9 cellular contexts compared by ENCODE assay signal in the genomic region with DNA sequence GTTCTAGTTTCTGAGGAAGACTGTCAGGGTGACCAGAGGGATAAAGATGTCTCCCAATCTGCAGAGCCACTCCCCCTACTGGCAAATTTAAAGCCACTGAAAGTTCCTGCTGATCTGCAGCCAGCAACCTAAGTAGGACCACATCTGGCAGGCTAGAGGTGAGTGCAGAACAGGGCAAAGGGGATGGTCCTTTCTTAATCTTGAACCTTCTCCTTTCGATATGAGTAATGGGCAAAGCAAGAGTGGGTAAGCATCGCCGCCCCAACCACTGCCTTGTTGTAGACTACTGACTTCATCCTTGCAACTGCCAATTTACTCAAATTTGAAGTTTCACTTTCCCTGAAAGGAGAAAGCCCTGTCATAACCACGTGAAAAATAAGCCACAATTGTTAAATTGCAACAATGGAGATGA. TPM values are rescaled to one million over a fixed set of nuclear protein-coding genes. Genes with fewer than 3 reads are reported as not detected.
DNase-seq lines count a peak whose midpoint lies in the region; ATAC-seq and TF ChIP-seq lines count a peak whose summit lies in the region.
"Had no signal": no experiment of that assay in that cellular context is flagged by ENCODE, and none has a peak within 500 bp of the region (broad histone marks: within the 10 kb centered on the region; RNA-seq: fewer than 3 reads in every experiment).

No MANE protein-coding gene starts in this region.

- H3K4me2 ChIP-seq in SU-DHL-6 (ENCODE audit: low read depth, low read length, poor library complexity, severe bottlenecking), result no peak overlapping the region

- no peaks in the 10 kb centered on the region for H3F3A ChIP-seq in SU-DHL-6 (ENCODE audit: insufficient read depth)

- no peak overlapping the region for H3K4me3 Mint-ChIP-seq in Calu3 (ENCODE audit: low read depth, unreplicated experiment)

- no peaks in the 10 kb centered on the region for H4K20me1 ChIP-seq in SU-DHL-6 (ENCODE audit: low read depth, low read length)

- no peak overlapping the region for H2AFZ ChIP-seq in SU-DHL-6 (ENCODE audit: low read depth, low read length, severe bottlenecking)

- H3K79me2 ChIP-seq in SU-DHL-6 (ENCODE audit: insufficient read depth, low read length), result no peaks in the 10 kb centered on the region

- peaks cover 29% of the 10 kb centered on the region for H3K27me3 Mint-ChIP-seq in Calu3 (ENCODE audit: unreplicated experiment)

- H3K27ac ChIP-seq in SU-DHL-6 (ENCODE audit: low read depth, low read length), result no peak overlapping the region

- H3K9ac ChIP-seq in SU-DHL-6 (ENCODE audit: low read length), result no peak overlapping the region

- no TSS peak for BruUV-seq in Calu3 (replicated peaks; lab: Mats Ljungman, UMichigan)

- H3K36me3 Mint-ChIP-seq in Calu3 (ENCODE audit: insufficient read depth, unreplicated experiment), result no peaks in the 10 kb centered on the region
- H3K36me3 Mint-ChIP-seq: IgD-negative memory B cell had no signal

- intact Hi-C loops in Calu3 (cut with micrococcal nuclease; ENCODE audit: unreplicated experiment), result no loop called here
- intact Hi-C loops in Right ventricle myocardium superior (cut with DNase I), result no loop called here

- no peaks in the 10 kb centered on the region for H3K9me3 ChIP-seq in SU-DHL-6 (ENCODE audit: insufficient read depth, low read length)

- CTCF ChIA-PET in Calu3 (lab: Charles Lee), result no interaction called here

- H3K9me3 Mint-ChIP-seq in Calu3 (ENCODE audit: low read depth, unreplicated experiment), result no peaks in the 10 kb centered on the region
- H3K9me3 Mint-ChIP-seq: IgD-negative memory B cell had no signal

- no peak overlapping the region for H3K4me3 ChIP-seq in SU-DHL-6 (ENCODE audit: insufficient read depth, low read length, poor library complexity, severe bottlenecking)
- H3K4me3 ChIP-seq in kidney epithelial cell (ENCODE audit: low read depth, low read length), result no peak overlapping the region

- H3K4me1 Mint-ChIP-seq in Calu3 (ENCODE audit: low read depth, unreplicated experiment), result no peaks in the 10 kb centered on the region

- ATAC-seq in HG03103 (IDR thresholded peaks at IDR 0.05; ENCODE audit: low read depth, unreplicated experiment) (peak; percentile 98), Right ventricle myocardium superior (ENCODE audit: poor library complexity) (no peak)

- H3K9me2 ChIP-seq in SU-DHL-6 (replicated peaks; ENCODE audit: insufficient read depth, low read length), result no peaks in the 10 kb centered on the region

- no peak overlapping the region for H3K27ac Mint-ChIP-seq in Calu3 (ENCODE audit: unreplicated experiment)
- H3K27ac Mint-ChIP-seq: IgD-negative memory B cell had no signal

- H3K36me3 ChIP-seq in SU-DHL-6 (ENCODE audit: low read length) (no peaks in the 10 kb centered on the region), kidney epithelial cell (ENCODE audit: control insufficient read depth, insufficient read depth, low read length) (no peaks in the 10 kb centered on the region)

- TF ChIP-seq CTCF in Calu3 (IDR thresholded peaks at IDR 0.05; ENCODE audit: unreplicated experiment) (no peak), SU-DHL-6 (IDR thresholded peaks at IDR 0.05; ENCODE audit: insufficient read depth, low read length, poor library complexity, severe bottlenecking) (peak; percentile 50), kidney epithelial cell (IDR thresholded peaks at IDR 0.05; ENCODE audit: insufficient read depth, low read length, poor library complexity, severe bottlenecking) (peak; percentile 5)

- DNase-seq in Calu3 (peak; percentile 5), GM19238 (ENCODE audit: insufficient read length, low spot score) (peak; percentile 56), kidney epithelial cell (ENCODE audit: low read depth) (no peak), H4 (ENCODE audit: low spot score) (no peak), Right ventricle myocardium superior (no peak), cortex of kidney (lab: John Stamatoyannopoulos, UW) (no peak)

- H3K27me3 ChIP-seq in SU-DHL-6 (ENCODE audit: low read length) (no peaks in the 10 kb centered on the region), kidney epithelial cell (ENCODE audit: control insufficient read depth, insufficient read depth, low read length) (no peaks in the 10 kb centered on the region)

RNA-seq across cellular contexts. Expression of a gene that starts 30.7 kb away (rescaled TPM):
- total RNA-seq in Calu3 (2022) (not detected in 2 replicates), kidney epithelial cell (0.89 and 1.3 TPM in 2 replicates), Right ventricle myocardium superior (1.9 TPM)
- total RNA-seq in H4 (2014; rRNA removed; shearing (Covaris generic)), result 0.10 TPM in 1 of 2 replicates, not detected in the other

RNA-seq across cellular contexts. Expression of a gene that starts 56.9 kb away (rescaled TPM):
- 0.73 and 0.83 TPM in 2 replicates for total RNA-seq in Calu3 (2022)
- 20.5 and 24.0 TPM in 2 replicates for total RNA-seq in kidney epithelial cell
- 26.9 and 28.7 TPM in 2 replicates for total RNA-seq in H4 (2014; rRNA removed; shearing (Covaris generic))
- 1.0 TPM for total RNA-seq in Right ventricle myocardium superior

Comparison
In these comparisons a context has a peak if more than half of its experiments do, and no peak if none do; other contexts are left out.
1. DNase-seq: peak in Calu3 (single experiment) and GM19238 (single experiment); none in kidney epithelial cell (single experiment), H4 (single experiment), Right ventricle myocardium superior (single experiment) and cortex of kidney (single experiment).
2. RNA of a gene that starts 56.9 kb away (total RNA-seq): 26.9 to 28.7 TPM in H4 and 20.5 to 24.0 TPM in kidney epithelial cell; 1.0 TPM in Right ventricle myocardium superior (single experiment) and 0.73 to 0.83 TPM in Calu3; every median in the first group is over 10 times any median in the second.